In the genomic region with DNA sequence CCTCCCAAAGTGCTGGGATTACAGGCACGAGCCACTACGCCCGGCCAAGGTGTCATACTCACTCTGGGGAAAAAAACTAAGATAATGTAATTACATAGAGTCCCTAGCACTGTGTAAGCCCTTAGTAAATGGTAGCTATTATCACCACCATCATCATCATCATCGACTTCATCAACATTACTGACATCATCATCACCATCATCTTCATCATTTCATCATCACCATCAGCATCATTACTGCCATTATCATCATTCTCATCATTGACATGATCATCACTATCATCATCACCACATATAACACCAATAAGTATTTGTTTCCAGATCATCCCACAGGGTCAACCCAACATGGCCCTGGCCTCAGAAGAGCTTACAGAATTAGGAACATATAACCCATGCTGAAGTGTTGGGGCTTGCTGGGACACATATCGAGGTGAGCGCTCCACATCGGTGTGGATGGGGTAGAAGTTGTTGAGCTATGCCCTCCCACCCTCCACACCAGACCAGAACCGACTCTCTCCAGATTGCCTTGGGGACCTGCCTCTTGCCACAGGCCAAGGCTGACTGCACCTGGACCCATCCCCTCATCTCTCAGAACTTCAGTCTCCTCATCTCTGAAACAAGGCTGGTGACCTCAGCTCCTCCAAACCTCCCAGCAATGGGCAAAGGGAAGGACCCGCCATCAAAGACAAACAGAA, we compare ENCODE assay signal across 30 cellular contexts. TPM values are rescaled to one million over a fixed set of nuclear protein-coding genes. Genes with fewer than 3 reads are reported as not detected.
DNase-seq lines count a peak whose midpoint lies in the region; ATAC-seq, FAIRE-seq and TF ChIP-seq lines count a peak whose summit lies in the region.
"Had no signal": no experiment of that assay in that cellular context is flagged by ENCODE, and none has a peak within 500 bp of the region (broad histone marks: within the 10 kb centered on the region; RNA-seq: fewer than 3 reads in every experiment).

No MANE protein-coding gene starts in this region.

- H3K4me1 ChIP-seq in naive thymus-derived CD4-positive, alpha-beta T cell (ENCODE audit: control insufficient read depth in 2 of 2, insufficient read depth in 2 of 2, low read length in 2 of 2): peaks cover 21 to 30% of the 10 kb centered on the region in 2 donors
- H3K4me1 ChIP-seq in upper lobe of right lung: peaks cover 9% of the 10 kb centered on the region
- H3K4me1 ChIP-seq: Caco-2, tibial artery had no signal

- peaks cover 66% of the 10 kb centered on the region for H3K4me1 Mint-ChIP-seq in activated T-cell treated with anti-CD3 and anti-CD28 coated beads, Interleukin-2, amount 50 U/mL, for 72 hours (ENCODE audit: low read depth)
- peaks cover 31% of the 10 kb centered on the region for H3K4me1 Mint-ChIP-seq in activated T-helper 17 cell treated with anti-CD3 and anti-CD28 coated beads, Interleukin-2, amount 50 U/mL, for 72 hours
- H3K4me1 Mint-ChIP-seq in naive thymus-derived CD4-positive, alpha-beta T cell: peaks cover 31 to 54% (median 35%) of the 10 kb centered on the region in 7 donors
- H3K4me1 Mint-ChIP-seq: brain had no signal

- H3K27me3 ChIP-seq in naive thymus-derived CD4-positive, alpha-beta T cell (ENCODE audit: control insufficient read depth in 2 of 2, insufficient read depth in 2 of 2, low read length in 2 of 2): no peaks in the 10 kb centered on the region
- H3K27me3 ChIP-seq in upper lobe of right lung: no peaks in the 10 kb centered on the region
- H3K27me3 ChIP-seq: BLaER1 treated with 17β-estradiol and CSF1 and Interleukin-3, amounts not matched to agents 10 nM and 100 nM; tibial artery had no signal

- TF ChIP-seq CTCF in upper lobe of right lung (IDR thresholded peaks at IDR 0.05): no peak

- ATAC-seq in activated T-cell treated with anti-CD3 and anti-CD28 coated beads, Interleukin-2, amount 50 U/mL, for 72 hours (replicated peaks in 1 of 2): no peak
- no peak for ATAC-seq in activated T-helper 17 cell treated with anti-CD3 and anti-CD28 coated beads, Interleukin-2, amount 50 U/mL, for 72 hours (replicated peaks)
- no peak for ATAC-seq in naive thymus-derived CD4-positive, alpha-beta T cell
- no peak for ATAC-seq in upper lobe of right lung
- ATAC-seq: HCT116, heart right ventricle, Right ventricle myocardium inferior, sciatic nerve had no signal

- peak overlapping the region; percentile 65 to 73 for H3K4me3 Mint-ChIP-seq in activated T-cell treated with anti-CD3 and anti-CD28 coated beads, Interleukin-2, amount 50 U/mL, for 72 hours
- peak overlapping the region; percentile 49 for H3K4me3 Mint-ChIP-seq in activated T-helper 17 cell treated with anti-CD3 and anti-CD28 coated beads, Interleukin-2, amount 50 U/mL, for 72 hours
- H3K4me3 Mint-ChIP-seq in naive thymus-derived CD4-positive, alpha-beta T cell: peak overlapping the region in 1 of 10 donors; percentile 18
- H3K4me3 Mint-ChIP-seq: brain had no signal

- peaks cover 15 to 20% of the 10 kb centered on the region in 2 donors for H3K36me3 Mint-ChIP-seq in activated T-cell treated with anti-CD3 and anti-CD28 coated beads, Interleukin-2, amount 50 U/mL, for 72 hours (ENCODE audit: insufficient read depth in 2 of 2)
- peaks cover 66% of the 10 kb centered on the region for H3K36me3 Mint-ChIP-seq in activated T-helper 17 cell treated with anti-CD3 and anti-CD28 coated beads, Interleukin-2, amount 50 U/mL, for 72 hours (ENCODE audit: low read depth)
- peaks cover 0 to 18% (median 0%) of the 10 kb centered on the region in 5 donors for H3K36me3 Mint-ChIP-seq in naive thymus-derived CD4-positive, alpha-beta T cell
- H3K36me3 Mint-ChIP-seq: brain had no signal

- H3K36me3 ChIP-seq in naive thymus-derived CD4-positive, alpha-beta T cell (ENCODE audit: control insufficient read depth in 2 of 3, insufficient read depth in 3 of 3, low read length in 3 of 3): no peaks in the 10 kb centered on the region
- H3K36me3 ChIP-seq in upper lobe of right lung: no peaks in the 10 kb centered on the region
- H3K36me3 ChIP-seq: BLaER1 treated with 17β-estradiol and CSF1 and Interleukin-3, amounts not matched to agents 10 nM and 100 nM; heart right ventricle; tibial artery had no signal

- intact Hi-C loops in naive thymus-derived CD4-positive, alpha-beta T cell (cut with micrococcal nuclease): no loop called here
- intact Hi-C loops in upper lobe of right lung (cut with DNase I): no loop called here

- no peak for TF ChIP-seq POLR2A in GM12891 (IDR thresholded peaks at IDR 0.05; ENCODE audit: low read depth, low read length)

- peak overlapping the region; percentile 0 for H3K27ac Mint-ChIP-seq in activated T-cell treated with anti-CD3 and anti-CD28 coated beads, Interleukin-2, amount 50 U/mL, for 72 hours
- peak overlapping the region; percentile 6 for H3K27ac Mint-ChIP-seq in activated T-helper 17 cell treated with anti-CD3 and anti-CD28 coated beads, Interleukin-2, amount 50 U/mL, for 72 hours
- H3K27ac Mint-ChIP-seq in naive thymus-derived CD4-positive, alpha-beta T cell: peak overlapping the region; percentile 3 to 58 (median 32)

- FAIRE-seq in GM12891 (lab: Jason Lieb, UNC): peak; percentile 70
- FAIRE-seq: endothelial cell of umbilical vein, frontal cortex, kidney had no signal

- POLR2A ChIA-PET in naive thymus-derived CD4-positive, alpha-beta T cell (lab: Charles Lee): interaction anchor here (0.6 to 7.8 kb wide), 15 partner anchors 7 to 172 kb away, joined by 3 to 62 read pairs (median 5); a partner anchor contains a TSS

- DNase-seq in activated T-cell treated with anti-CD3 and anti-CD28 coated beads, Interleukin-2, amount 50 U/mL, for 72 hours: peak in 1 of 2 donors; percentile 0
- DNase-seq in activated T-cell treated with anti-CD3 and anti-CD28 coated beads for 4 hours (no peak), GM12891 (ENCODE audit: insufficient read length, low spot score) (no peak), upper lobe of right lung (no peak), substantia nigra (lab: John Stamatoyannopoulos, UW) (no peak)
- DNase-seq in naive thymus-derived CD4-positive, alpha-beta T cell: no peak
- DNase-seq: activated CD4-positive, alpha-beta T cell treated with anti-CD3 and anti-CD28 coated beads for 48 hours; amniotic stem cell; Caco-2; DMS53; heart right ventricle; Kasumi-1; kidney; NCI-H1417 treated with DMSO at 0.1 percent for 48 hours; NCI-H2081 treated with DMSO at 0.1 percent for 48 hours; NCI-H226; PC-9; SK-N-SH; stimulated activated CD8-positive, alpha-beta memory T cell treated with anti-CD3 and anti-CD28 coated beads, Interleukin-4, amount 100 ng/mL, for 48 hours had no signal

- CTCF ChIA-PET in naive thymus-derived CD4-positive, alpha-beta T cell (lab: Charles Lee): interaction anchor here (1.1 to 1.5 kb wide), 3 partner anchors 25 to 41 kb away, joined by 3 to 6 read pairs (median 5); no protein-coding TSS in a partner anchor

- no peaks in the 10 kb centered on the region for H3K27me3 Mint-ChIP-seq in activated T-cell treated with anti-CD3 and anti-CD28 coated beads, Interleukin-2, amount 50 U/mL, for 72 hours (ENCODE audit: low read depth)
- no peaks in the 10 kb centered on the region for H3K27me3 Mint-ChIP-seq in activated T-helper 17 cell treated with anti-CD3 and anti-CD28 coated beads, Interleukin-2, amount 50 U/mL, for 72 hours
- no peaks in the 10 kb centered on the region for H3K27me3 Mint-ChIP-seq in naive thymus-derived CD4-positive, alpha-beta T cell
- H3K27me3 Mint-ChIP-seq: brain had no signal

- peaks cover 3% of the 10 kb centered on the region in 2 donors for H3K9me3 Mint-ChIP-seq in activated T-cell treated with anti-CD3 and anti-CD28 coated beads, Interleukin-2, amount 50 U/mL, for 72 hours
- H3K9me3 Mint-ChIP-seq in activated T-helper 17 cell treated with anti-CD3 and anti-CD28 coated beads, Interleukin-2, amount 50 U/mL, for 72 hours: no peaks in the 10 kb centered on the region
- peaks cover 0 to 5% (median 0%) of the 10 kb centered on the region in 11 donors for H3K9me3 Mint-ChIP-seq in naive thymus-derived CD4-positive, alpha-beta T cell

- no peak overlapping the region for H3K27ac ChIP-seq in naive thymus-derived CD4-positive, alpha-beta T cell (ENCODE audit: low read depth, low read length)
- H3K27ac ChIP-seq in upper lobe of right lung (no peak overlapping the region), substantia nigra (ENCODE audit: low read depth, low read length, poor library complexity, severe bottlenecking) (no peak overlapping the region)
- H3K27ac ChIP-seq: BLaER1 treated with 17β-estradiol and CSF1 and Interleukin-3, amounts not matched to agents 10 nM and 100 nM; heart right ventricle; PC-9; tibial artery had no signal

- H3K4me3 ChIP-seq in naive thymus-derived CD4-positive, alpha-beta T cell (ENCODE audit: low read length): no peak overlapping the region
- H3K4me3 ChIP-seq in upper lobe of right lung: no peak overlapping the region
- H3K4me3 ChIP-seq: BLaER1 treated with 17β-estradiol and CSF1 and Interleukin-3, amounts not matched to agents 10 nM and 100 nM; heart right ventricle; PC-9; tibial artery had no signal

- no peaks in the 10 kb centered on the region for H3K9me3 ChIP-seq in naive thymus-derived CD4-positive, alpha-beta T cell (ENCODE audit: control insufficient read depth in 2 of 3, low read length in 3 of 3)
- no peaks in the 10 kb centered on the region for H3K9me3 ChIP-seq in upper lobe of right lung
- H3K9me3 ChIP-seq: Caco-2, heart right ventricle, SK-N-SH, tibial artery had no signal

TF ChIP-seq in GM12891, 5 proteins besides CTCF, POLR2A, EP300 and RAD21:
- TF ChIP-seq SPI1 (IDR thresholded peaks at IDR 0.05; ENCODE audit: low read depth, low read length): no peak
- no peak for TF ChIP-seq POLR2AphosphoS5 (IDR thresholded peaks at IDR 0.05; ENCODE audit: low read depth, low read length)
- TF ChIP-seq POU2F2 (IDR thresholded peaks at IDR 0.05; ENCODE audit: low read depth, low read length): no peak
- TF ChIP-seq TAF1 (IDR thresholded peaks at IDR 0.05; ENCODE audit: low read depth, low read length): no peak
- no peak for TF ChIP-seq PAX5 (IDR thresholded peaks at IDR 0.05; ENCODE audit: insufficient read depth, low read length, severe bottlenecking)

RNA-seq across cellular contexts. Expression of a gene that starts 14.7 kb away (rescaled TPM):
- 100 to 1,000 TPM; 285 to 317 TPM for total RNA-seq in activated T-cell treated with anti-CD3 and anti-CD28 coated beads, Interleukin-2, amount 50 U/mL, for 72 hours
- polyA plus RNA-seq in GM12891 (2012; ENCODE audit: low read depth, missing spikeins): 0.21 TPM
- 100 to 1,000 TPM; 231 to 476 TPM for total RNA-seq in activated T-helper 17 cell treated with anti-CD3 and anti-CD28 coated beads, Interleukin-2, amount 50 U/mL, for 72 hours
- 100 to 1,000 TPM; 180 to 399 (median 224) TPM for total RNA-seq in naive thymus-derived CD4-positive, alpha-beta T cell
- 100 to 1,000 TPM; 217 to 371 TPM for polyA plus RNA-seq in naive thymus-derived CD4-positive, alpha-beta T cell
- 2.5 TPM for total RNA-seq in upper lobe of right lung
- total RNA-seq: Caco-2, endothelial cell of umbilical vein, frontal cortex, myocyte, PC-9, Right ventricle myocardium inferior had no signal
- polyA plus RNA-seq: AG04450, endothelial cell of umbilical vein, SK-N-SH had no signal

Comparison
In these comparisons a context has a peak if more than half of its experiments do, and no peak if none do; other contexts are left out.
1. RNA of a gene that starts 14.7 kb away (total RNA-seq): 231 to 476 TPM in activated T-helper 17 cell treated with anti-CD3 and anti-CD28 coated beads, Interleukin-2, amount 50 U/mL, for 72 hours, 285 to 317 TPM in activated T-cell treated with anti-CD3 and anti-CD28 coated beads, Interleukin-2, amount 50 U/mL, for 72 hours and 180 to 399 TPM in naive thymus-derived CD4-positive, alpha-beta T cell; 2.5 TPM in upper lobe of right lung (single experiment); every median in the first group is over 10 times any median in the second.
2. Peak in every context shown above with its lines, with median percentiles within 50 percentile points of each other: H3K27ac Mint-ChIP-seq.